ENCODE assay signal across 1 cellular context in the genomic region with DNA sequence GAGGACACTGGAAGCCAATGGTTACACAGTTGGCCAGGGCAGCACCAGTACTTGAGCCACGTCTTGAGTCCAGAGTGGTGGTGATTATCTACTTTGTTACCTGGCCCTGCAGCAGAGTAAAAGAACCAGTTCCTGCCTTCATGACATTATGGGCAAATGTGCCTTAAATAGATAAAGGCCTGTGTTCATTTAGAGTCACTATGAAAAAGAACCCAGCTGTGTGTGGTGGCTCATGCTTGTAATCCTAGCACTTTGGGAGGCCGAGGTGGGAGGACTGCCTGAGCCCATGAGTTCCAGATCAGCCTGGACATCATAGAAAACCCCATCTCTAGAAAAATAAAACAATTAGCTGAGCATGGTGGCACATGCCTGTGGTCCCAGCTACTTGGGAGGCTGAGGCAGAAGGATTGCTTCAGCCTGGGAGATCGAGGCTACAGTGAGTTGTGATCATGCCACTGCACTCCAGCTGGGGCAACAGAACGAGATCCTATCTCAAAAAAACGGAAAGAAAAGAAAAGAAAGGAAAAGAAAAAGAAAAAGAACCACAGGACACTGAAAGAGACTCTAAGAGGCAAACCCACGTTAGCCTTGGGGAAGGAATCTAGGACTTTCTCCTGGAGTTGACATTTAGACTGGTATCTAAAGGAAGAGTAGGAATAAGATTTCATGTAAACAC.
TF ChIP-seq lines count a peak whose summit lies in the region.

No MANE protein-coding gene starts in this region.

TF ChIP-seq in K562, 482 proteins besides CTCF, POLR2A, EP300 and RAD21 (continued from another document):
- TF ChIP-seq, protein P1, sequence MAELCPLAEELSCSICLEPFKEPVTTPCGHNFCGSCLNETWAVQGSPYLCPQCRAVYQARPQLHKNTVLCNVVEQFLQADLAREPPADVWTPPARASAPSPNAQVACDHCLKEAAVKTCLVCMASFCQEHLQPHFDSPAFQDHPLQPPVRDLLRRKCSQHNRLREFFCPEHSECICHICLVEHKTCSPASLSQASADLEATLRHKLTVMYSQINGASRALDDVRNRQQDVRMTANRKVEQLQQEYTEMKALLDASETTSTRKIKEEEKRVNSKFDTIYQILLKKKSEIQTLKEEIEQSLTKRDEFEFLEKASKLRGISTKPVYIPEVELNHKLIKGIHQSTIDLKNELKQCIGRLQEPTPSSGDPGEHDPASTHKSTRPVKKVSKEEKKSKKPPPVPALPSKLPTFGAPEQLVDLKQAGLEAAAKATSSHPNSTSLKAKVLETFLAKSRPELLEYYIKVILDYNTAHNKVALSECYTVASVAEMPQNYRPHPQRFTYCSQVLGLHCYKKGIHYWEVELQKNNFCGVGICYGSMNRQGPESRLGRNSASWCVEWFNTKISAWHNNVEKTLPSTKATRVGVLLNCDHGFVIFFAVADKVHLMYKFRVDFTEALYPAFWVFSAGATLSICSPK (IDR thresholded peaks at IDR 0.05; ENCODE audit: borderline replicate concordance), result 0 out of 2 replicates have a peak, but pooled peaks have one; percentile 34
- no peak for TF ChIP-seq NR2F6 (CRISPR knock-in tag; IDR thresholded peaks at IDR 0.05)
- TF ChIP-seq CBFA2T3 (IDR thresholded peaks at IDR 0.05), result peak; percentile 90
- TF ChIP-seq HDAC6 (IDR thresholded peaks at IDR 0.05; ENCODE audit: low read depth, low read length), result no peak
- no peak for TF ChIP-seq E4F1 (CRISPR knock-in tag; IDR thresholded peaks at IDR 0.05; ENCODE audit: borderline replicate concordance)
- no peak for TF ChIP-seq GATAD2A (IDR thresholded peaks at IDR 0.05)
- TF ChIP-seq ARHGAP35 (IDR thresholded peaks at IDR 0.05; ENCODE audit: partially characterized antibody), result no peak
- TF ChIP-seq ZFP30 (CRISPR knock-in tag; IDR thresholded peaks at IDR 0.05; ENCODE audit: borderline replicate concordance), result no peak
- 0 out of 4 replicates have a peak, but pooled peaks of 1 of the 2 experiments have one; percentile 52 for TF ChIP-seq TRIM24 (IDR thresholded peaks at IDR 0.05)
- no peak for TF ChIP-seq MYNN (IDR thresholded peaks at IDR 0.05)
- no peak for TF ChIP-seq MYNN (CRISPR knock-in tag; IDR thresholded peaks at IDR 0.05)
- TF ChIP-seq KLF16 (IDR thresholded peaks at IDR 0.05), result peak; percentile 34; the same call in 1 of the 2 replicates
- TF ChIP-seq ZC3H4 (CRISPR knock-in tag; IDR thresholded peaks at IDR 0.05; ENCODE audit: borderline replicate concordance), result no peak
- TF ChIP-seq ETS1 (conservative IDR thresholded peaks at IDR 0.05; ENCODE audit: control insufficient read depth, low read depth, low read length), result no peak
- TF ChIP-seq, protein P2, sequence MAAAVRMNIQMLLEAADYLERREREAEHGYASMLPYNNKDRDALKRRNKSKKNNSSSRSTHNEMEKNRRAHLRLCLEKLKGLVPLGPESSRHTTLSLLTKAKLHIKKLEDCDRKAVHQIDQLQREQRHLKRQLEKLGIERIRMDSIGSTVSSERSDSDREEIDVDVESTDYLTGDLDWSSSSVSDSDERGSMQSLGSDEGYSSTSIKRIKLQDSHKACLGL (CRISPR knock-in tag; IDR thresholded peaks at IDR 0.05; ENCODE audit: borderline replicate concordance, poor library complexity, severe bottlenecking), result no peak
- TF ChIP-seq DPF2 (IDR thresholded peaks at IDR 0.05), result peak; percentile 77
- no peak for TF ChIP-seq ADNP (tag; IDR thresholded peaks at IDR 0.05)
- TF ChIP-seq CBFA2T2 (conservative IDR thresholded peaks at IDR 0.05), result peak; percentile 77
- TF ChIP-seq SREBF2 (CRISPR knock-in tag; IDR thresholded peaks at IDR 0.05), result no peak
- no peak for TF ChIP-seq ZKSCAN8 (CRISPR knock-in tag; IDR thresholded peaks at IDR 0.05)
- TF ChIP-seq WHSC1 (IDR thresholded peaks at IDR 0.05; ENCODE audit: low read length), result no peak
- TF ChIP-seq JUND (IDR thresholded peaks at IDR 0.05; ENCODE audit: borderline replicate concordance, low read depth, low read length), result no peak
- TF ChIP-seq JUND (tag; IDR thresholded peaks at IDR 0.05; ENCODE audit: borderline replicate concordance, low read depth, low read length), result no peak
- TF ChIP-seq SMC3 (conservative IDR thresholded peaks at IDR 0.05; ENCODE audit: insufficient read depth, low read depth, low read length), result no peak
- TF ChIP-seq, protein P3, sequence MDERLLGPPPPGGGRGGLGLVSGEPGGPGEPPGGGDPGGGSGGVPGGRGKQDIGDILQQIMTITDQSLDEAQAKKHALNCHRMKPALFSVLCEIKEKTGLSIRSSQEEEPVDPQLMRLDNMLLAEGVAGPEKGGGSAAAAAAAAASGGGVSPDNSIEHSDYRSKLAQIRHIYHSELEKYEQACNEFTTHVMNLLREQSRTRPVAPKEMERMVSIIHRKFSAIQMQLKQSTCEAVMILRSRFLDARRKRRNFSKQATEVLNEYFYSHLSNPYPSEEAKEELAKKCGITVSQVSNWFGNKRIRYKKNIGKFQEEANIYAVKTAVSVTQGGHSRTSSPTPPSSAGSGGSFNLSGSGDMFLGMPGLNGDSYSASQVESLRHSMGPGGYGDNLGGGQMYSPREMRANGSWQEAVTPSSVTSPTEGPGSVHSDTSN (CRISPR knock-in tag; IDR thresholded peaks at IDR 0.05; ENCODE audit: low read depth), result no peak
- TF ChIP-seq, protein P3 (tag; conservative IDR thresholded peaks at IDR 0.05; ENCODE audit: low read depth), result no peak
- peak; percentile 77 for TF ChIP-seq TAL1 (IDR thresholded peaks at IDR 0.05)
- TF ChIP-seq C11orf30 (IDR thresholded peaks at IDR 0.05; ENCODE audit: low read depth), result no peak
- TF ChIP-seq MCM3 (IDR thresholded peaks at IDR 0.05), result no peak
- TF ChIP-seq PHF20 (IDR thresholded peaks at IDR 0.05; ENCODE audit: partially characterized antibody), result no peak
- TF ChIP-seq, protein P4, sequence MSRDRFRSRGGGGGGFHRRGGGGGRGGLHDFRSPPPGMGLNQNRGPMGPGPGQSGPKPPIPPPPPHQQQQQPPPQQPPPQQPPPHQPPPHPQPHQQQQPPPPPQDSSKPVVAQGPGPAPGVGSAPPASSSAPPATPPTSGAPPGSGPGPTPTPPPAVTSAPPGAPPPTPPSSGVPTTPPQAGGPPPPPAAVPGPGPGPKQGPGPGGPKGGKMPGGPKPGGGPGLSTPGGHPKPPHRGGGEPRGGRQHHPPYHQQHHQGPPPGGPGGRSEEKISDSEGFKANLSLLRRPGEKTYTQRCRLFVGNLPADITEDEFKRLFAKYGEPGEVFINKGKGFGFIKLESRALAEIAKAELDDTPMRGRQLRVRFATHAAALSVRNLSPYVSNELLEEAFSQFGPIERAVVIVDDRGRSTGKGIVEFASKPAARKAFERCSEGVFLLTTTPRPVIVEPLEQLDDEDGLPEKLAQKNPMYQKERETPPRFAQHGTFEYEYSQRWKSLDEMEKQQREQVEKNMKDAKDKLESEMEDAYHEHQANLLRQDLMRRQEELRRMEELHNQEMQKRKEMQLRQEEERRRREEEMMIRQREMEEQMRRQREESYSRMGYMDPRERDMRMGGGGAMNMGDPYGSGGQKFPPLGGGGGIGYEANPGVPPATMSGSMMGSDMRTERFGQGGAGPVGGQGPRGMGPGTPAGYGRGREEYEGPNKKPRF (IDR thresholded peaks at IDR 0.05; ENCODE audit: low read depth, low read length), result no peak
- TF ChIP-seq ZNF778 (CRISPR knock-in tag; IDR thresholded peaks at IDR 0.05), result no peak
- TF ChIP-seq, protein P5, sequence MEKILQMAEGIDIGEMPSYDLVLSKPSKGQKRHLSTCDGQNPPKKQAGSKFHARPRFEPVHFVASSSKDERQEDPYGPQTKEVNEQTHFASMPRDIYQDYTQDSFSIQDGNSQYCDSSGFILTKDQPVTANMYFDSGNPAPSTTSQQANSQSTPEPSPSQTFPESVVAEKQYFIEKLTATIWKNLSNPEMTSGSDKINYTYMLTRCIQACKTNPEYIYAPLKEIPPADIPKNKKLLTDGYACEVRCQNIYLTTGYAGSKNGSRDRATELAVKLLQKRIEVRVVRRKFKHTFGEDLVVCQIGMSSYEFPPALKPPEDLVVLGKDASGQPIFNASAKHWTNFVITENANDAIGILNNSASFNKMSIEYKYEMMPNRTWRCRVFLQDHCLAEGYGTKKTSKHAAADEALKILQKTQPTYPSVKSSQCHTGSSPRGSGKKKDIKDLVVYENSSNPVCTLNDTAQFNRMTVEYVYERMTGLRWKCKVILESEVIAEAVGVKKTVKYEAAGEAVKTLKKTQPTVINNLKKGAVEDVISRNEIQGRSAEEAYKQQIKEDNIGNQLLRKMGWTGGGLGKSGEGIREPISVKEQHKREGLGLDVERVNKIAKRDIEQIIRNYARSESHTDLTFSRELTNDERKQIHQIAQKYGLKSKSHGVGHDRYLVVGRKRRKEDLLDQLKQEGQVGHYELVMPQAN (IDR thresholded peaks at IDR 0.05; ENCODE audit: borderline replicate concordance), result peak; percentile 53; the same call in 1 of the 2 replicates
- no peak for TF ChIP-seq ZC3H11A (IDR thresholded peaks at IDR 0.05; ENCODE audit: low read depth, low read length)
- peak; percentile 37; the same call in 1 of the 2 replicates for TF ChIP-seq GATA2 (CRISPR knock-in tag; IDR thresholded peaks at IDR 0.05)
- peak; percentile 57 for TF ChIP-seq STAT5A (IDR thresholded peaks at IDR 0.05; ENCODE audit: borderline replicate concordance, low read length)
- no peak for TF ChIP-seq NCOA1 (IDR thresholded peaks at IDR 0.05; ENCODE audit: low read depth)
- TF ChIP-seq, protein P6, sequence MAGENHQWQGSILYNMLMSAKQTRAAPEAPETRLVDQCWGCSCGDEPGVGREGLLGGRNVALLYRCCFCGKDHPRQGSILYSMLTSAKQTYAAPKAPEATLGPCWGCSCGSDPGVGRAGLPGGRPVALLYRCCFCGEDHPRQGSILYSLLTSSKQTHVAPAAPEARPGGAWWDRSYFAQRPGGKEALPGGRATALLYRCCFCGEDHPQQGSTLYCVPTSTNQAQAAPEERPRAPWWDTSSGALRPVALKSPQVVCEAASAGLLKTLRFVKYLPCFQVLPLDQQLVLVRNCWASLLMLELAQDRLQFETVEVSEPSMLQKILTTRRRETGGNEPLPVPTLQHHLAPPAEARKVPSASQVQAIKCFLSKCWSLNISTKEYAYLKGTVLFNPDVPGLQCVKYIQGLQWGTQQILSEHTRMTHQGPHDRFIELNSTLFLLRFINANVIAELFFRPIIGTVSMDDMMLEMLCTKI (IDR thresholded peaks at IDR 0.05; ENCODE audit: partially characterized antibody), result no peak
- TF ChIP-seq EGR1 (conservative IDR thresholded peaks at IDR 0.05), result no peak
- peak; percentile 85 for TF ChIP-seq TCF3 (CRISPR knock-in tag; IDR thresholded peaks at IDR 0.05)
- peak; percentile 57 for TF ChIP-seq SMARCA4 (IDR thresholded peaks at IDR 0.05)
- TF ChIP-seq ZNF263 (CRISPR knock-in tag; IDR thresholded peaks at IDR 0.05; ENCODE audit: borderline replicate concordance), result peak; percentile 86
- no peak for TF ChIP-seq PYGO2 (tag; IDR thresholded peaks at IDR 0.05)
- no peak for TF ChIP-seq CHCHD3 (CRISPR knock-in tag; IDR thresholded peaks at IDR 0.05)
- TF ChIP-seq EWSR1 (IDR thresholded peaks at IDR 0.05; ENCODE audit: borderline replicate concordance, low read depth, partially characterized antibody), result no peak
- TF ChIP-seq ETV1 (tag; conservative IDR thresholded peaks at IDR 0.05; ENCODE audit: low read depth), result no peak
